ENCODE assay signal across 7 cellular contexts in the genomic region with DNA sequence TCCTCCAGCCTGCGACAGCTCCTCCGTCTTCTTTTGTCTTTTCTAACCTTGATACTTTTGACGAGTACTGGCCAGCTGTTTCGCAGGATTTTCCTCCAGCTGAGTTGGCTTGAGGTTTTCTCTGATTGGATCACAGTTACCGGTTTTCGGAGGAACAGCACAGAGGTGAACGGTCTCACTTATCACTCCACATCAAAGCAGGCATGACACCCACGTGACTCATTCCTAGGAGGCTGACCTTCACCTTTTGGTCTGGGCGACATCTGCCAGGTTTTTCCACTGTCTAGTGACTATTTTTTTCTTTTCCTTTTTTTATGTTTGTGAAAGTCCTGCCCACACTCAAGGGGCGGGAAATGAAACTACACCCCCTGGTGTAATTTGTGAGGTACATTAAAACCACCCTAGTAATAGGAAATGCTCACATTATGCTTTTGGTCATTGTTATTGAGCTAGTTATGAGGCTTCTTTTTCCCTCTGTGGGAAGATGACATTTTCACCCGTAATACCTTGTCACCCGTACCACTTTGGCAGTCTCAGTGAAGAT.
A peak's percentile ranks its signal among the peaks of the same experiment; 100 is the strongest.
DNase-seq lines count a peak whose midpoint lies in the region; ATAC-seq and TF ChIP-seq lines count a peak whose summit lies in the region.

No MANE protein-coding gene starts in this region.

- peaks cover 12% of the 10 kb centered on the region for H3K4me1 Mint-ChIP-seq in activated CD8-positive, alpha-beta T cell treated with anti-CD3 and anti-CD28 coated beads, Interleukin-2, amount 10 ng/mL, durations not matched to agents 7 days and 5 days (ENCODE audit: low read depth)

- peak; percentile 47 for ATAC-seq in activated CD8-positive, alpha-beta T cell treated with anti-CD3 and anti-CD28 coated beads, Interleukin-2, amount 10 ng/mL, durations not matched to agents 7 days and 5 days
- ATAC-seq in GM19328 (IDR thresholded peaks at IDR 0.05; ENCODE audit: unreplicated experiment): no peak
- ATAC-seq in HG03354 (IDR thresholded peaks at IDR 0.05; ENCODE audit: poor library complexity, severe bottlenecking, unreplicated experiment): no peak
- ATAC-seq in GM21390 (IDR thresholded peaks at IDR 0.05; ENCODE audit: unreplicated experiment): no peak

- H3K27me3 Mint-ChIP-seq in activated CD8-positive, alpha-beta T cell treated with anti-CD3 and anti-CD28 coated beads, Interleukin-2, amount 10 ng/mL, durations not matched to agents 7 days and 5 days (ENCODE audit: low read depth): peaks cover 25% of the 10 kb centered on the region

- H3K9me3 Mint-ChIP-seq in activated CD8-positive, alpha-beta T cell treated with anti-CD3 and anti-CD28 coated beads, Interleukin-2, amount 10 ng/mL, durations not matched to agents 7 days and 5 days (ENCODE audit: insufficient read depth): no peaks in the 10 kb centered on the region

- no peak for TF ChIP-seq POLR2A in NB4 (IDR thresholded peaks at IDR 0.05; ENCODE audit: extremely low read depth, insufficient read length)

- H3K4me3 Mint-ChIP-seq in activated CD8-positive, alpha-beta T cell treated with anti-CD3 and anti-CD28 coated beads, Interleukin-2, amount 10 ng/mL, durations not matched to agents 7 days and 5 days: no peak overlapping the region

- no peak overlapping the region for H3K27ac Mint-ChIP-seq in activated CD8-positive, alpha-beta T cell treated with anti-CD3 and anti-CD28 coated beads, Interleukin-2, amount 10 ng/mL, durations not matched to agents 7 days and 5 days

- CTCF ChIA-PET in activated CD8-positive, alpha-beta T cell treated with anti-CD3 and anti-CD28 coated beads, Interleukin-2, amount 10 ng/mL, durations not matched to agents 7 days and 5 days (lab: Charles Lee): interaction anchor here (0.7 to 12.3 kb wide), 14 partner anchors 11 to 329 kb away, joined by 3 to 106 read pairs (median 4); a partner anchor contains a TSS

- peak; percentile 7 for DNase-seq in NB4 (ENCODE audit: low read depth)
- peak; percentile 34 for DNase-seq in activated CD8-positive, alpha-beta T cell treated with anti-CD3 and anti-CD28 coated beads, Interleukin-2, amount 10 ng/mL, durations not matched to agents 7 days and 5 days
- DNase-seq in iPS-NIHi7 (ENCODE audit: extremely low spot score): peak; percentile 32
- DNase-seq in stimulated activated CD8-positive, alpha-beta memory T cell treated with anti-CD3 and anti-CD28 coated beads, Interleukin-2, amount 100 ng/mL, for 48 hours (ENCODE audit: low read depth in 2 of 2): peak; percentile 39 to 52

- H3K4me3 ChIP-seq in NB4 (ENCODE audit: low read depth, low read length): no peak overlapping the region

- no peak for TF ChIP-seq CTCF in NB4 (IDR thresholded peaks at IDR 0.05; ENCODE audit: low read depth, low read length)

- no peaks in the 10 kb centered on the region for H3K36me3 Mint-ChIP-seq in activated CD8-positive, alpha-beta T cell treated with anti-CD3 and anti-CD28 coated beads, Interleukin-2, amount 10 ng/mL, durations not matched to agents 7 days and 5 days (ENCODE audit: low read depth)

- POLR2A ChIA-PET in activated CD8-positive, alpha-beta T cell treated with anti-CD3 and anti-CD28 coated beads, Interleukin-2, amount 10 ng/mL, durations not matched to agents 7 days and 5 days (lab: Charles Lee): no interaction called here
